28 cellular contexts compared by ENCODE assay signal in genomic region chr1:213617133-213617532, GRCh38.
"Had no signal": no experiment of that assay in that cellular context is flagged by ENCODE, and none has a peak within 500 bp of the region (broad histone marks: within the 10 kb centered on the region; RNA-seq: fewer than 3 reads in every experiment).

No MANE protein-coding gene starts in this region.

- H3K4me1 Mint-ChIP-seq: stimulated activated effector memory CD8-positive, alpha-beta T cell treated with anti-CD3 and anti-CD28 coated beads, Interleukin-12 subunit alpha, Interleukin-12 subunit beta, amount 100 ng/mL, for 72 hours; stimulated activated memory B cell treated with anti-CD40 and anti-IgM and Interleukin-4, amounts not matched to agents 10 μg/mL and 1 μg/mL and 100 μg/mL, for 72 hours; stimulated activated naive B cell treated with anti-CD40 and anti-IgM and Interleukin-4, amounts not matched to agents 10 μg/mL and 1 μg/mL and 100 μg/mL, for 72 hours had no signal

- H3K9me3 ChIP-seq: stomach, suprapubic skin, testis, thoracic aorta, thyroid gland, tibial artery, tibial nerve, transverse colon, upper lobe of left lung, upper lobe of right lung, uterus, vagina had no signal

- H3K36me3 ChIP-seq: stomach, suprapubic skin, thoracic aorta, thyroid gland, tibial artery, tibial nerve, transverse colon, upper lobe of left lung, upper lobe of right lung, uterus, vagina had no signal

- ATAC-seq: stimulated activated effector memory CD8-positive, alpha-beta T cell treated with anti-CD3 and anti-CD28 coated beads, Interleukin-12 subunit alpha, Interleukin-12 subunit beta, amount 100 ng/mL, for 72 hours; stimulated activated memory B cell treated with anti-CD40 and anti-IgM and Interleukin-4, amounts not matched to agents 10 μg/mL and 1 μg/mL and 100 μg/mL, for 72 hours; stimulated activated naive B cell treated with anti-CD40 and anti-IgM and Interleukin-4, amounts not matched to agents 10 μg/mL and 1 μg/mL and 100 μg/mL, for 72 hours; stimulated activated naive CD8-positive, alpha-beta T cell treated with anti-CD3 and anti-CD28 coated beads, Interleukin-15, amount 100 ng/mL, for 72 hours; stimulated activated naive CD8-positive, alpha-beta T cell treated with anti-CD3 and anti-CD28 coated beads, Interleukin-15, Interleukin-2, amounts not matched to agents 100 U/mL and 50 U/mL, for 24 hours; upper lobe of right lung had no signal

- H3K27ac ChIP-seq: stomach, suprapubic skin, testis, thoracic aorta, thyroid gland, tibial artery, tibial nerve, transverse colon, upper lobe of left lung, upper lobe of right lung, uterus, vagina had no signal

- H3K27me3 ChIP-seq: testis, thyroid gland, tibial nerve, transverse colon, upper lobe of left lung, upper lobe of right lung, uterus, vagina had no signal

- H3K9me3 Mint-ChIP-seq: stimulated activated effector memory CD8-positive, alpha-beta T cell treated with anti-CD3 and anti-CD28 coated beads, Interleukin-12 subunit alpha, Interleukin-12 subunit beta, amount 100 ng/mL, for 72 hours; stimulated activated memory B cell treated with anti-CD40 and anti-IgM and Interleukin-4, amounts not matched to agents 10 μg/mL and 1 μg/mL and 100 μg/mL, for 72 hours; stimulated activated naive CD8-positive, alpha-beta T cell treated with anti-CD3 and anti-CD28 coated beads, Interleukin-15, amount 100 ng/mL, for 72 hours; stimulated activated naive CD8-positive, alpha-beta T cell treated with anti-CD3 and anti-CD28 coated beads, Interleukin-15, Interleukin-2, amounts not matched to agents 100 ng/mL and 50 ng/mL, for 24 hours; type B pancreatic cell had no signal

- H3K4me3 Mint-ChIP-seq: stimulated activated effector memory CD8-positive, alpha-beta T cell treated with anti-CD3 and anti-CD28 coated beads, Interleukin-12 subunit alpha, Interleukin-12 subunit beta, amount 100 ng/mL, for 72 hours; stimulated activated memory B cell treated with anti-CD40 and anti-IgM and Interleukin-4, amounts not matched to agents 10 μg/mL and 1 μg/mL and 100 μg/mL, for 72 hours; stimulated activated naive B cell treated with anti-CD40 and anti-IgM and Interleukin-4, amounts not matched to agents 10 μg/mL and 1 μg/mL and 100 μg/mL, for 72 hours; stimulated activated naive CD8-positive, alpha-beta T cell treated with anti-CD3 and anti-CD28 coated beads, Interleukin-15, amount 100 ng/mL, for 72 hours; stimulated activated naive CD8-positive, alpha-beta T cell treated with anti-CD3 and anti-CD28 coated beads, Interleukin-15, Interleukin-2, amounts not matched to agents 100 ng/mL and 50 ng/mL, for 24 hours; type B pancreatic cell had no signal

- H3K27ac Mint-ChIP-seq: stimulated activated effector memory CD8-positive, alpha-beta T cell treated with anti-CD3 and anti-CD28 coated beads, Interleukin-12 subunit alpha, Interleukin-12 subunit beta, amount 100 ng/mL, for 72 hours; stimulated activated memory B cell treated with anti-CD40 and anti-IgM and Interleukin-4, amounts not matched to agents 10 μg/mL and 1 μg/mL and 100 μg/mL, for 72 hours; stimulated activated naive B cell treated with anti-CD40 and anti-IgM and Interleukin-4, amounts not matched to agents 10 μg/mL and 1 μg/mL and 100 μg/mL, for 72 hours; stimulated activated naive CD8-positive, alpha-beta T cell treated with anti-CD3 and anti-CD28 coated beads, Interleukin-15, amount 100 ng/mL, for 72 hours; stimulated activated naive CD8-positive, alpha-beta T cell treated with anti-CD3 and anti-CD28 coated beads, Interleukin-15, Interleukin-2, amounts not matched to agents 100 ng/mL and 50 ng/mL, for 24 hours; type B pancreatic cell had no signal

- H3K4me3 ChIP-seq: stomach, suprapubic skin, testis, thoracic aorta, thyroid gland, tibial artery, tibial nerve, transverse colon, upper lobe of left lung, upper lobe of right lung, uterus, vagina had no signal

- H3K36me3 Mint-ChIP-seq: stimulated activated effector memory CD8-positive, alpha-beta T cell treated with anti-CD3 and anti-CD28 coated beads, Interleukin-12 subunit alpha, Interleukin-12 subunit beta, amount 100 ng/mL, for 72 hours; stimulated activated memory B cell treated with anti-CD40 and anti-IgM and Interleukin-4, amounts not matched to agents 10 μg/mL and 1 μg/mL and 100 μg/mL, for 72 hours; stimulated activated naive B cell treated with anti-CD40 and anti-IgM and Interleukin-4, amounts not matched to agents 10 μg/mL and 1 μg/mL and 100 μg/mL, for 72 hours; type B pancreatic cell had no signal

- H3K4me1 ChIP-seq: stomach, suprapubic skin, testis, thyroid gland, tibial artery, transverse colon, upper lobe of left lung, upper lobe of right lung, uterus, vagina had no signal

- DNase-seq: stimulated activated CD4-positive, alpha-beta T cell treated with anti-CD3 and anti-CD28 coated beads, Interleukin-2, amount 100 ng/mL, for 48 hours; stimulated activated CD4-positive, alpha-beta T cell treated with anti-CD3 and anti-CD28 coated beads, Interleukin-4, amount 100 ng/mL, for 1 hour; stimulated activated CD4-positive, alpha-beta T cell treated with anti-CD3 and anti-CD28 coated beads, Interleukin-4, amount 100 ng/mL, for 24 hours; stimulated activated CD4-positive, alpha-beta T cell treated with anti-CD3 and anti-CD28 coated beads, Interleukin-4, amount 100 ng/mL, for 4 hours; stimulated activated CD8-positive, alpha-beta memory T cell treated with anti-CD3 and anti-CD28 coated beads, Interleukin-4, amount 100 ng/mL, for 48 hours; stimulated activated naive B cell treated with anti-CD40 and anti-IgM and Interleukin-4, amounts not matched to agents 10 μg/mL and 1 μg/mL and 100 μg/mL, for 72 hours; stimulated activated naive CD4-positive, alpha-beta T cell; stimulated activated naive CD4-positive, alpha-beta T cell treated with Interleukin-2 at 50 U/mL for 16 hours; stimulated activated naive CD8-positive, alpha-beta T cell treated with anti-CD3 and anti-CD28 coated beads, Interleukin-15, amount 100 ng/mL, for 72 hours; stimulated activated naive CD8-positive, alpha-beta T cell treated with anti-CD3 and anti-CD28 coated beads, Interleukin-15, Interleukin-2, amounts not matched to agents 100 U/mL and 50 U/mL, for 24 hours; stomach; substantia nigra; testis; thyroid gland; tibial artery; transverse colon; trophoblast cell; upper lobe of left lung; upper lobe of right lung; uterus had no signal
